Comparison of ENCODE assay signal across 15 cellular contexts in genomic region chr22:37930952-37931440, GRCh38. TPM values are rescaled to one million over a fixed set of nuclear protein-coding genes. Genes with fewer than 3 reads are reported as not detected.
A peak's percentile ranks its signal among the peaks of the same experiment; 100 is the strongest.
DNase-seq lines count a peak whose midpoint lies in the region; ATAC-seq and TF ChIP-seq lines count a peak whose summit lies in the region.
"Had no signal": no experiment of that assay in that cellular context is flagged by ENCODE, and none has a peak within 500 bp of the region (broad histone marks: within the 10 kb centered on the region; RNA-seq: fewer than 3 reads in every experiment).

No MANE protein-coding gene starts in this region.

- TF ChIP-seq POLR2A in uterus (IDR thresholded peaks at IDR 0.05): no peak

- H3K4me3 ChIP-seq in muscle layer of colon (ENCODE audit: low read depth in 1 of 2, low read length in 2 of 2) (no peak overlapping the region), uterus (no peak overlapping the region)

- no peak for TF ChIP-seq CTCF in uterus (IDR thresholded peaks at IDR 0.05)

- H3K9me3 ChIP-seq in muscle layer of colon (ENCODE audit: low read length): no peaks in the 10 kb centered on the region
- H3K9me3 ChIP-seq in uterus: no peaks in the 10 kb centered on the region

- peak overlapping the region; percentile 29 for H3K27ac ChIP-seq in cingulate gyrus (ENCODE audit: low read depth, low read length)
- peak overlapping the region; percentile 73 for H3K27ac ChIP-seq in muscle layer of colon (ENCODE audit: low read depth, low read length)
- H3K27ac ChIP-seq in uterus: peak overlapping the region; percentile 46 to 57
- H3K27ac ChIP-seq: brain microvascular endothelial cell had no signal

- no peak for ATAC-seq in Right ventricle myocardium inferior
- no peak for ATAC-seq in left cardiac atrium

- H3K27me3 ChIP-seq in muscle layer of colon (ENCODE audit: control insufficient read depth in 1 of 2, insufficient read depth in 2 of 2, low read length in 2 of 2): no peaks in the 10 kb centered on the region
- H3K27me3 ChIP-seq in uterus: no peaks in the 10 kb centered on the region
- H3K27me3 ChIP-seq: brain microvascular endothelial cell had no signal

- intact Hi-C loops in Right ventricle myocardium inferior (cut with DNase I) (no loop called here), left cardiac atrium (cut with DNase I) (loop anchor here in 1 of 2 donors (5.0 kb wide), 1 partner anchor 44 kb away; no protein-coding TSS in a partner anchor), uterus (cut with DNase I; ENCODE audit: low total_unique reads) (loop anchor here (5.0 kb wide), 1 partner anchor 34 kb away; no protein-coding TSS in a partner anchor)

- H3K9ac ChIP-seq in muscle layer of colon (ENCODE audit: low read length): no peak overlapping the region

- peak; percentile 57 for DNase-seq in Right ventricle myocardium inferior (ENCODE audit: missing footprints)
- no peak for DNase-seq in left cardiac atrium
- DNase-seq in uterus: no peak
- no peak for DNase-seq in middle frontal gyrus (ENCODE audit: extremely low spot score, low spot score)
- no peak for DNase-seq in NK-92 (lab: John Stamatoyannopoulos, UW; ENCODE audit: unreplicated experiment)
- DNase-seq in SIG-M5 (lab: John Stamatoyannopoulos, UW): no peak
- DNase-seq: activated B cell treated with CpG ODN at 0.5 μM for 24 hours; activated CD8-positive, alpha-beta memory T cell treated with anti-CD3 and anti-CD28 coated beads, Interleukin-2, amount 10 ng/mL, durations not matched to agents 7 days and 5 days; activated naive CD4-positive, alpha-beta T cell; brain microvascular endothelial cell; KBM-7; NCI-H1436 treated with DMSO at 0.1 percent for 48 hours had no signal

- peaks cover 73% of the 10 kb centered on the region for H3K36me3 ChIP-seq in muscle layer of colon (ENCODE audit: insufficient read depth, low read length)
- H3K36me3 ChIP-seq in uterus: no peaks in the 10 kb centered on the region

- H3K4me1 ChIP-seq in muscle layer of colon (ENCODE audit: insufficient read depth, low read length): peaks cover 56% of the 10 kb centered on the region
- peaks cover 0 to 11% of the 10 kb centered on the region in 2 donors for H3K4me1 ChIP-seq in uterus

RNA-seq across cellular contexts. Expression of gene C22orf23, which starts 22.4 kb away (rescaled TPM):
- total RNA-seq in Right ventricle myocardium inferior (0.68 TPM), left cardiac atrium (under 1 TPM in 1 of 2 donors, not detected in 1; 0.21 TPM), uterus (under 1 TPM in 2 of 4 donors, not detected in 2; 0.40 to 0.76 TPM)
- total RNA-seq: mononuclear cell had no signal

RNA-seq across cellular contexts. Expression of gene POLR2F, which starts 22.5 kb away (rescaled TPM):
- total RNA-seq in Right ventricle myocardium inferior (88.8 TPM), left cardiac atrium (10 to 100 TPM; 62.6 to 68.1 TPM), uterus (10 to 100 TPM; 31.5 to 63.8 (median 43.3) TPM)

RNA-seq across cellular contexts. Expression of gene MICALL1, which starts 24.9 kb away (rescaled TPM):
- 19.4 TPM for total RNA-seq in Right ventricle myocardium inferior
- 10 to 100 TPM; 14.3 to 18.3 TPM for total RNA-seq in left cardiac atrium
- 10 to 100 TPM in 3 of 4 donors, 1 to 10 TPM in 1; 7.4 to 96.6 (median 46.6) TPM for total RNA-seq in uterus

RNA-seq across cellular contexts. Expression of gene SOX10, which starts 53.4 kb away (rescaled TPM):
- total RNA-seq in Right ventricle myocardium inferior: 1.9 TPM
- 1 to 10 TPM; 1.9 to 3.6 TPM for total RNA-seq in left cardiac atrium
- 1 to 10 TPM in 2 of 4 donors, not detected in 2; 2.3 to 3.8 TPM for total RNA-seq in uterus
- total RNA-seq: activated B cell treated with CpG ODN at 0.5 μM for 24 hours; activated CD8-positive, alpha-beta memory T cell treated with anti-CD3 and anti-CD28 coated beads, Interleukin-2, amount 10 ng/mL, durations not matched to agents 7 days and 5 days; mononuclear cell had no signal
